11 cellular contexts compared by ENCODE assay signal in the genomic region with DNA sequence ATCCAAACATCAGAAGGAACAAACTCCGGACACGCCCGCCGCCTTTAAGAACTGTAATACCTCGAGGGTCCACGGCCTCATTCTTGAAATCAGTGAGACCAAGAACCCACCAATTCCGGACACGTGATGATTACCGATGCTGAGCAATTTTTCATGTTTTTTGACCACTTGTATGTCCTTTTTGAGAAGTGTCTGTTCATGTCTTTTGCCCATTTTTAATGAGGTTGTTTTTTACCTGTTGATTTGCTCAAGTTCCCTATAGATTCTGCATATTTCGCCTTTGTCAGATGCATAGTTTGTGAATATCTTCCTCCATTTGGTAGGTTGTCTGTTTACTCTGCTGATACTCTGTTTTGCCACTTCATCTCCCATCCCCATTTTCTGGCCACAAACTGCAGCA.
DNase-seq lines count a peak whose midpoint lies in the region; ATAC-seq, FAIRE-seq and TF ChIP-seq lines count a peak whose summit lies in the region.
"Had no signal": no experiment of that assay in that cellular context is flagged by ENCODE, and none has a peak within 500 bp of the region (broad histone marks: within the 10 kb centered on the region; RNA-seq: fewer than 3 reads in every experiment).

No MANE protein-coding gene starts in this region.

- no peak for ATAC-seq in activated naive CD4-positive, alpha-beta T cell treated with anti-CD3 and anti-CD28 coated beads, Interleukin-2, amount 50 U/mL, for 72 hours
- no peak for ATAC-seq in activated T-helper 17 cell treated with anti-CD3 and anti-CD28 coated beads, Interleukin-2, amount 50 U/mL, for 72 hours (replicated peaks)
- ATAC-seq in HG03039 (IDR thresholded peaks at IDR 0.05; ENCODE audit: unreplicated experiment) = no peak
- ATAC-seq in CD4-positive, alpha-beta T cell (ENCODE audit: poor library complexity) = no peak

- TF ChIP-seq CTCF in tibial artery (IDR thresholded peaks at IDR 0.05) = no peak
- no peak for TF ChIP-seq CTCF in CD4-positive, alpha-beta T cell (IDR thresholded peaks at IDR 0.05)

- H3K9ac ChIP-seq in mucosa of rectum (ENCODE audit: low read depth in 1 of 2, low read length in 2 of 2) = no peak overlapping the region

- H3K27me3 Mint-ChIP-seq in activated naive CD4-positive, alpha-beta T cell treated with anti-CD3 and anti-CD28 coated beads, Interleukin-2, amount 50 U/mL, for 24 hours = no peaks in the 10 kb centered on the region
- H3K27me3 Mint-ChIP-seq in activated T-helper 17 cell treated with anti-CD3 and anti-CD28 coated beads, Interleukin-2, amount 50 U/mL, for 72 hours = no peaks in the 10 kb centered on the region
- H3K27me3 Mint-ChIP-seq in CD4-positive, alpha-beta T cell = peaks cover 4% of the 10 kb centered on the region

- peaks cover 13 to 18% of the 10 kb centered on the region in 2 donors for H3K4me1 ChIP-seq in mucosa of rectum (ENCODE audit: control insufficient read depth in 2 of 2, insufficient read depth in 2 of 2, low read length in 2 of 2)
- H3K4me1 ChIP-seq in tibial artery = peaks cover 0 to 24% (median 12%) of the 10 kb centered on the region in 4 donors

- H3K4me1 Mint-ChIP-seq in activated naive CD4-positive, alpha-beta T cell treated with anti-CD3 and anti-CD28 coated beads, Interleukin-2, amount 50 U/mL, for 24 hours = peaks cover 36% of the 10 kb centered on the region
- peaks cover 17% of the 10 kb centered on the region for H3K4me1 Mint-ChIP-seq in activated T-helper 17 cell treated with anti-CD3 and anti-CD28 coated beads, Interleukin-2, amount 50 U/mL, for 72 hours
- peaks cover 17% of the 10 kb centered on the region for H3K4me1 Mint-ChIP-seq in CD4-positive, alpha-beta T cell (ENCODE audit: low read depth)

- H3K4me3 ChIP-seq in mucosa of rectum (ENCODE audit: low read length in 2 of 2) = no peak overlapping the region
- H3K4me3 ChIP-seq in tibial artery = no peak overlapping the region

- no peak for DNase-seq in activated naive CD4-positive, alpha-beta T cell treated with anti-CD3 and anti-CD28 coated beads, Interleukin-2, amount 50 U/mL, for 72 hours (ENCODE audit: low spot score in 2 of 2)
- DNase-seq in tibial artery (no peak), GM12891 (ENCODE audit: insufficient read length, low spot score) (no peak)
- DNase-seq in CD4-positive, alpha-beta T cell = no peak
- DNase-seq: effector memory CD4-positive, alpha-beta T cell; stimulated activated naive CD4-positive, alpha-beta T cell treated with Interleukin-2 at 50 U/mL for 16 hours had no signal

- intact Hi-C loops in tibial artery (cut with DNase I; ENCODE audit: low total_unique reads) = no loop called here
- intact Hi-C loops in CD4-positive, alpha-beta T cell (cut with DNase I, micrococcal nuclease) = no loop called here

- no peaks in the 10 kb centered on the region for H3K9me3 ChIP-seq in mucosa of rectum (ENCODE audit: control insufficient read depth in 2 of 2, low read length in 2 of 2)
- peaks cover 0 to 4% (median 0%) of the 10 kb centered on the region in 3 donors for H3K9me3 ChIP-seq in tibial artery
- no peaks in the 10 kb centered on the region for H3K9me3 ChIP-seq in CD4-positive, alpha-beta T cell (ENCODE audit: control insufficient read depth, low read length)

- no peak for FAIRE-seq in GM12891 (lab: Jason Lieb, UNC)
- FAIRE-seq: HTR-8/SVneo had no signal

- H3K36me3 Mint-ChIP-seq in activated naive CD4-positive, alpha-beta T cell treated with anti-CD3 and anti-CD28 coated beads, Interleukin-2, amount 50 U/mL, for 24 hours = no peaks in the 10 kb centered on the region
- H3K36me3 Mint-ChIP-seq in activated naive CD4-positive, alpha-beta T cell treated with anti-CD3 and anti-CD28 coated beads, Interleukin-2, amount 50 U/mL, for 72 hours = peaks cover 20 to 31% of the 10 kb centered on the region in 2 donors
- H3K36me3 Mint-ChIP-seq in activated T-helper 17 cell treated with anti-CD3 and anti-CD28 coated beads, Interleukin-2, amount 50 U/mL, for 72 hours (ENCODE audit: low read depth) = no peaks in the 10 kb centered on the region
- H3K36me3 Mint-ChIP-seq in CD4-positive, alpha-beta T cell (ENCODE audit: low read depth) = no peaks in the 10 kb centered on the region

- H3K27ac Mint-ChIP-seq in activated naive CD4-positive, alpha-beta T cell treated with anti-CD3 and anti-CD28 coated beads, Interleukin-2, amount 50 U/mL, for 24 hours = peak overlapping the region; percentile 20
- no peak overlapping the region for H3K27ac Mint-ChIP-seq in activated naive CD4-positive, alpha-beta T cell treated with anti-CD3 and anti-CD28 coated beads, Interleukin-2, amount 50 U/mL, for 72 hours
- H3K27ac Mint-ChIP-seq in activated T-helper 17 cell treated with anti-CD3 and anti-CD28 coated beads, Interleukin-2, amount 50 U/mL, for 72 hours = peak overlapping the region; percentile 74
- no peak overlapping the region for H3K27ac Mint-ChIP-seq in CD4-positive, alpha-beta T cell

- H3K4me3 Mint-ChIP-seq in activated naive CD4-positive, alpha-beta T cell treated with anti-CD3 and anti-CD28 coated beads, Interleukin-2, amount 50 U/mL, for 24 hours = no peak overlapping the region
- no peak overlapping the region for H3K4me3 Mint-ChIP-seq in activated T-helper 17 cell treated with anti-CD3 and anti-CD28 coated beads, Interleukin-2, amount 50 U/mL, for 72 hours
- no peak overlapping the region for H3K4me3 Mint-ChIP-seq in CD4-positive, alpha-beta T cell

- no peaks in the 10 kb centered on the region for H3K27me3 ChIP-seq in mucosa of rectum (ENCODE audit: control insufficient read depth in 2 of 2, insufficient read depth in 2 of 2, low read length in 2 of 2)
- H3K27me3 ChIP-seq in tibial artery = no peaks in the 10 kb centered on the region
- no peaks in the 10 kb centered on the region for H3K27me3 ChIP-seq in CD4-positive, alpha-beta T cell (ENCODE audit: control insufficient read depth, insufficient read depth, low read length)

- CTCF ChIA-PET in CD4-positive, alpha-beta T cell (lab: Charles Lee) = no interaction called here

- no peaks in the 10 kb centered on the region for H3K9me3 Mint-ChIP-seq in activated naive CD4-positive, alpha-beta T cell treated with anti-CD3 and anti-CD28 coated beads, Interleukin-2, amount 50 U/mL, for 24 hours
- H3K9me3 Mint-ChIP-seq in activated naive CD4-positive, alpha-beta T cell treated with anti-CD3 and anti-CD28 coated beads, Interleukin-2, amount 50 U/mL, for 72 hours = peaks cover 6 to 18% of the 10 kb centered on the region in 2 donors
- peaks cover 8% of the 10 kb centered on the region for H3K9me3 Mint-ChIP-seq in activated T-helper 17 cell treated with anti-CD3 and anti-CD28 coated beads, Interleukin-2, amount 50 U/mL, for 72 hours
- H3K9me3 Mint-ChIP-seq in CD4-positive, alpha-beta T cell = peaks cover 6% of the 10 kb centered on the region

- TF ChIP-seq POLR2A in GM12891 (IDR thresholded peaks at IDR 0.05; ENCODE audit: low read depth, low read length) = no peak

- H3K27ac ChIP-seq in mucosa of rectum (ENCODE audit: low read depth in 2 of 2, low read length in 2 of 2) = peak overlapping the region; percentile 79 to 83
- H3K27ac ChIP-seq in tibial artery = peak overlapping the region; percentile 69 to 77
- no peak overlapping the region for H3K27ac ChIP-seq in CD4-positive, alpha-beta T cell (ENCODE audit: low read depth, low read length)

- H3K36me3 ChIP-seq in mucosa of rectum (ENCODE audit: control insufficient read depth in 2 of 2, insufficient read depth in 2 of 2, low read length in 2 of 2) (no peaks in the 10 kb centered on the region), tibial artery (no peaks in the 10 kb centered on the region)

- POLR2A ChIA-PET in CD4-positive, alpha-beta T cell (lab: Charles Lee) = no interaction called here

TF ChIP-seq in GM12891, 5 proteins besides CTCF, POLR2A, EP300 and RAD21:
- TF ChIP-seq POU2F2 (IDR thresholded peaks at IDR 0.05; ENCODE audit: low read depth, low read length) = no peak
- no peak for TF ChIP-seq TAF1 (IDR thresholded peaks at IDR 0.05; ENCODE audit: low read depth, low read length)
- TF ChIP-seq SPI1 (IDR thresholded peaks at IDR 0.05; ENCODE audit: low read depth, low read length) = no peak
- TF ChIP-seq PAX5 (IDR thresholded peaks at IDR 0.05; ENCODE audit: insufficient read depth, low read length, severe bottlenecking) = no peak
- no peak for TF ChIP-seq POLR2AphosphoS5 (IDR thresholded peaks at IDR 0.05; ENCODE audit: low read depth, low read length)

Comparison
In these comparisons a context has a peak if more than half of its experiments do, and no peak if none do; other contexts are left out.
1. H3K27ac Mint-ChIP-seq: peak in activated naive CD4-positive, alpha-beta T cell treated with anti-CD3 and anti-CD28 coated beads, Interleukin-2, amount 50 U/mL, for 24 hours (single experiment) and activated T-helper 17 cell treated with anti-CD3 and anti-CD28 coated beads, Interleukin-2, amount 50 U/mL, for 72 hours (single experiment); none in activated naive CD4-positive, alpha-beta T cell treated with anti-CD3 and anti-CD28 coated beads, Interleukin-2, amount 50 U/mL, for 72 hours (0 of 2) and CD4-positive, alpha-beta T cell (single experiment).